In genomic region chr12:68405292-68405900, GRCh38 we compare ENCODE assay signal across 11 cellular contexts.
DNase-seq lines count a peak whose midpoint lies in the region; ATAC-seq, FAIRE-seq and TF ChIP-seq lines count a peak whose summit lies in the region.
"Had no signal": no experiment of that assay in that cellular context is flagged by ENCODE, and none has a peak within 500 bp of the region (broad histone marks: within the 10 kb centered on the region; RNA-seq: fewer than 3 reads in every experiment).

No MANE protein-coding gene starts in this region.

- no peak for ATAC-seq in GM23338
- no peak for ATAC-seq in HG02610 (IDR thresholded peaks at IDR 0.05; ENCODE audit: unreplicated experiment)
- ATAC-seq in activated CD8-positive, alpha-beta T cell treated with anti-CD3 and anti-CD28 coated beads, Interleukin-2, amount 10 ng/mL, durations not matched to agents 7 days and 5 days: no peak
- ATAC-seq in GM21723 (IDR thresholded peaks at IDR 0.05; ENCODE audit: unreplicated experiment): no peak
- ATAC-seq: activated naive CD8-positive, alpha-beta T cell treated with anti-CD3 and anti-CD28 coated beads, Interleukin-2, amount 50 U/mL, for 24 hours had no signal

- FAIRE-seq in colon (lab: Jason Lieb, UNC) (peak; percentile 76), kidney (lab: Jason Lieb, UNC) (peak; percentile 86), small intestine (lab: Jason Lieb, UNC) (no peak)

- 0 out of 2 replicates have a peak, but pooled peaks cover 3% of the 10 kb centered on the region for H3K9me2 ChIP-seq in GM23338 (ENCODE audit: insufficient read depth)

- CTCF ChIA-PET in activated CD8-positive, alpha-beta T cell treated with anti-CD3 and anti-CD28 coated beads, Interleukin-2, amount 10 ng/mL, durations not matched to agents 7 days and 5 days (lab: Charles Lee): no interaction called here

- H3K27ac ChIP-seq in GM23338 (ENCODE audit: low read depth) (no peak overlapping the region), kidney (ENCODE audit: low read depth in 2 of 2, low read length in 2 of 2) (peak overlapping the region; percentile 81 to 89), small intestine (ENCODE audit: low read depth in 1 of 2, low read length in 1 of 2) (peak overlapping the region in 1 of 2 donors; percentile 77)

- H3K9me3 Mint-ChIP-seq in GM23338: no peaks in the 10 kb centered on the region
- no peaks in the 10 kb centered on the region for H3K9me3 Mint-ChIP-seq in activated CD8-positive, alpha-beta T cell treated with anti-CD3 and anti-CD28 coated beads, Interleukin-2, amount 10 ng/mL, durations not matched to agents 7 days and 5 days (ENCODE audit: insufficient read depth)
- H3K9me3 Mint-ChIP-seq: activated naive CD8-positive, alpha-beta T cell treated with anti-CD3 and anti-CD28 coated beads, Interleukin-2, amount 50 U/mL, for 24 hours; neural crest cell had no signal

- TF ChIP-seq CTCF in GM23338 (conservative IDR thresholded peaks at IDR 0.05; ENCODE audit: low read depth in 2 of 2): no peak
- TF ChIP-seq CTCF in kidney (IDR thresholded peaks at IDR 0.05; ENCODE audit: borderline replicate concordance, extremely low read depth, insufficient read depth): no peak

- H3K27ac Mint-ChIP-seq in GM23338: no peak overlapping the region
- H3K27ac Mint-ChIP-seq in activated CD8-positive, alpha-beta T cell treated with anti-CD3 and anti-CD28 coated beads, Interleukin-2, amount 10 ng/mL, durations not matched to agents 7 days and 5 days: no peak overlapping the region
- H3K27ac Mint-ChIP-seq: activated naive CD8-positive, alpha-beta T cell treated with anti-CD3 and anti-CD28 coated beads, Interleukin-2, amount 50 U/mL, for 24 hours had no signal

- H3K27me3 ChIP-seq in GM23338 (ENCODE audit: insufficient read depth): no peaks in the 10 kb centered on the region
- H3K27me3 ChIP-seq in small intestine (ENCODE audit: control insufficient read depth in 2 of 2, insufficient read depth in 2 of 2, low read length in 2 of 2): no peaks in the 10 kb centered on the region

- peak overlapping the region; percentile 90; the same call in 1 of the 2 replicates for H2AFZ ChIP-seq in GM23338

- H4K20me1 ChIP-seq in GM23338 (replicated peaks; ENCODE audit: insufficient read depth): no peaks in the 10 kb centered on the region

- DNase-seq in GM23338 (ENCODE audit: low spot score) (no peak), kidney (no peak), small intestine (peak; percentile 60), inferior parietal cortex (ENCODE audit: extremely low spot score) (no peak)
- no peak for DNase-seq in activated CD8-positive, alpha-beta T cell treated with anti-CD3 and anti-CD28 coated beads, Interleukin-2, amount 10 ng/mL, durations not matched to agents 7 days and 5 days
- DNase-seq: activated naive CD8-positive, alpha-beta T cell treated with anti-CD3 and anti-CD28 coated beads, Interleukin-2, amount 50 U/mL, for 24 hours; NCI-H1417 had no signal

- H3K4me1 ChIP-seq in GM23338 (ENCODE audit: insufficient read depth) (peaks cover 6% of the 10 kb centered on the region; the same call in 1 of the 2 replicates), kidney (ENCODE audit: control insufficient read depth in 1 of 2, insufficient read depth in 1 of 2, low read depth in 1 of 2, low read length in 2 of 2) (peaks cover 15 to 19% of the 10 kb centered on the region in 2 donors), small intestine (ENCODE audit: control insufficient read depth in 2 of 2, insufficient read depth in 1 of 2, low read depth in 1 of 2, low read length in 1 of 2) (peaks cover 3 to 8% of the 10 kb centered on the region in 2 donors)

- H3K27me3 Mint-ChIP-seq in GM23338 (ENCODE audit: insufficient read depth, low read depth, poor library complexity): peaks cover 3% of the 10 kb centered on the region
- peaks cover 5% of the 10 kb centered on the region for H3K27me3 Mint-ChIP-seq in activated CD8-positive, alpha-beta T cell treated with anti-CD3 and anti-CD28 coated beads, Interleukin-2, amount 10 ng/mL, durations not matched to agents 7 days and 5 days (ENCODE audit: low read depth)
- H3K27me3 Mint-ChIP-seq: activated naive CD8-positive, alpha-beta T cell treated with anti-CD3 and anti-CD28 coated beads, Interleukin-2, amount 50 U/mL, for 24 hours had no signal

- H3K4me3 Mint-ChIP-seq in GM23338: no peak overlapping the region
- no peak overlapping the region for H3K4me3 Mint-ChIP-seq in activated CD8-positive, alpha-beta T cell treated with anti-CD3 and anti-CD28 coated beads, Interleukin-2, amount 10 ng/mL, durations not matched to agents 7 days and 5 days
- H3K4me3 Mint-ChIP-seq: activated naive CD8-positive, alpha-beta T cell treated with anti-CD3 and anti-CD28 coated beads, Interleukin-2, amount 50 U/mL, for 24 hours; neural crest cell had no signal

- no peaks in the 10 kb centered on the region for H3K79me2 ChIP-seq in GM23338 (replicated peaks; ENCODE audit: insufficient read depth)

- POLR2A ChIA-PET in activated CD8-positive, alpha-beta T cell treated with anti-CD3 and anti-CD28 coated beads, Interleukin-2, amount 10 ng/mL, durations not matched to agents 7 days and 5 days (lab: Charles Lee): no interaction called here

- H3K36me3 Mint-ChIP-seq in GM23338 (ENCODE audit: low read depth): no peaks in the 10 kb centered on the region
- H3K36me3 Mint-ChIP-seq in activated CD8-positive, alpha-beta T cell treated with anti-CD3 and anti-CD28 coated beads, Interleukin-2, amount 10 ng/mL, durations not matched to agents 7 days and 5 days (ENCODE audit: low read depth): no peaks in the 10 kb centered on the region

- H3K4me3 ChIP-seq in GM23338 (no peak overlapping the region), kidney (ENCODE audit: low read length in 2 of 2) (peak overlapping the region; percentile 11 to 44), small intestine (ENCODE audit: low read depth in 1 of 2, low read length in 2 of 2) (no peak overlapping the region)

- no peaks in the 10 kb centered on the region for H3K9me3 ChIP-seq in kidney (ENCODE audit: control insufficient read depth in 1 of 2, low read length in 2 of 2)
- H3K9me3 ChIP-seq in small intestine (ENCODE audit: control insufficient read depth, low read depth): no peaks in the 10 kb centered on the region

- H3K4me2 ChIP-seq in GM23338: no peak overlapping the region

- H3K4me1 Mint-ChIP-seq in GM23338: peaks cover 8% of the 10 kb centered on the region
- peaks cover 21% of the 10 kb centered on the region for H3K4me1 Mint-ChIP-seq in activated CD8-positive, alpha-beta T cell treated with anti-CD3 and anti-CD28 coated beads, Interleukin-2, amount 10 ng/mL, durations not matched to agents 7 days and 5 days (ENCODE audit: low read depth)
- H3K4me1 Mint-ChIP-seq: neural crest cell had no signal

- no peaks in the 10 kb centered on the region for H3K36me3 ChIP-seq in GM23338 (ENCODE audit: insufficient read depth)
- H3K36me3 ChIP-seq in kidney (ENCODE audit: control insufficient read depth in 1 of 2, insufficient read depth in 2 of 2, low read length in 2 of 2): no peaks in the 10 kb centered on the region
- no peaks in the 10 kb centered on the region for H3K36me3 ChIP-seq in small intestine (ENCODE audit: control insufficient read depth in 2 of 2, insufficient read depth in 2 of 2, low read length in 2 of 2)

- no peaks in the 10 kb centered on the region for H3F3A ChIP-seq in GM23338 (replicated peaks; ENCODE audit: low read depth)

- no peak overlapping the region for H3K9ac ChIP-seq in kidney (ENCODE audit: low read length in 2 of 2)

- intact Hi-C loops in kidney (cut with DNase I): no loop called here

TF ChIP-seq in GM23338, 12 proteins besides CTCF, POLR2A, EP300 and RAD21 (continues in another document):
- TF ChIP-seq ZNF331 (CRISPR knock-in tag; IDR thresholded peaks at IDR 0.05; ENCODE audit: low read depth) (no peak), NANOG (IDR thresholded peaks at IDR 0.05; ENCODE audit: borderline replicate concordance) (no peak)

Comparison
In these comparisons a context has a peak if more than half of its experiments do, and no peak if none do; other contexts are left out.
1. H3K4me3 ChIP-seq: peak in kidney (2 of 2); none in GM23338 (single experiment) and small intestine (0 of 2).